Comparison of ENCODE assay signal across 19 cellular contexts in the genomic region with DNA sequence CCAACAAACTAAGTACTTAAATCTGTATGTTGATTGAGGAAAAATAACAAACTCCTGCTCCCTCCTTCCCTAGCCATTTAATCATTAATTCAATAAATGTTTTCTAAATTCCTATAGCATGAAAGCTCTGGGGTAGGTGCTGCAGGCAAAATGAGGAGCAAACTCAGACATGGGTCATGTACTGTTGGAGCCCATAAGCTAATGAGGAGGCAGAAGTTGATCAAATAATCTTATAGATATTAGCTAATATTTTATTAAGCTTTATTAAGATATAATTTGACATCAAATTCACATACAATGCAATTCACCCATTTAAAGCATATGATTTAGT.
DNase-seq lines count a peak whose midpoint lies in the region; ATAC-seq and TF ChIP-seq lines count a peak whose summit lies in the region.
"Had no signal": no experiment of that assay in that cellular context is flagged by ENCODE, and none has a peak within 500 bp of the region (broad histone marks: within the 10 kb centered on the region; RNA-seq: fewer than 3 reads in every experiment).

No MANE protein-coding gene starts in this region.

- peaks cover 15% of the 10 kb centered on the region for H3K9me3 Mint-ChIP-seq in nephron
- H3K9me3 Mint-ChIP-seq: activated naive CD4-positive, alpha-beta T cell treated with anti-CD3 and anti-CD28 coated beads, Interleukin-2, amount 50 U/mL, for 24 hours had no signal

- peaks cover 7% of the 10 kb centered on the region for H3K4me1 Mint-ChIP-seq in nephron

- H3K27ac ChIP-seq in left ventricle myocardium inferior (replicated peaks), result peak overlapping the region; percentile 56
- peak overlapping the region; percentile 52 to 62 for H3K27ac ChIP-seq in coronary artery
- peak overlapping the region; percentile 2 to 74 (median 72) for H3K27ac ChIP-seq in upper lobe of left lung
- H3K27ac ChIP-seq: BLaER1, neural progenitor cell had no signal

- H3K27ac Mint-ChIP-seq in nephron, result peak overlapping the region; percentile 33 to 88 (median 70)
- H3K27ac Mint-ChIP-seq: neural progenitor cell had no signal

- H3K4me1 ChIP-seq in left ventricle myocardium inferior (peaks cover 28% of the 10 kb centered on the region), upper lobe of left lung (peaks cover 0 to 8% (median 3%) of the 10 kb centered on the region in 4 donors), BE2C (peaks cover 3% of the 10 kb centered on the region)
- H3K4me1 ChIP-seq: BLaER1, neural progenitor cell had no signal

- H3K36me3 ChIP-seq in left ventricle myocardium inferior, result no peaks in the 10 kb centered on the region
- no peaks in the 10 kb centered on the region for H3K36me3 ChIP-seq in upper lobe of left lung
- no peaks in the 10 kb centered on the region for H3K36me3 ChIP-seq in BE2C
- H3K36me3 ChIP-seq: neural progenitor cell had no signal

- no peak overlapping the region for H3K4me3 Mint-ChIP-seq in nephron
- H3K4me3 Mint-ChIP-seq: activated CD8-positive, alpha-beta T cell treated with anti-CD3 and anti-CD28 coated beads, Interleukin-2, amount 10 ng/mL, durations not matched to agents 7 days and 5 days; activated naive CD4-positive, alpha-beta T cell treated with anti-CD3 and anti-CD28 coated beads, Interleukin-2, amount 50 U/mL, for 24 hours; activated T-cell treated with anti-CD3 and anti-CD28 coated beads, Interleukin-2, amount 50 U/mL, for 4 hours; neural progenitor cell; WTC11 had no signal

- intact Hi-C loops in left ventricle myocardium inferior (cut with micrococcal nuclease) (no loop called here), Right ventricle myocardium inferior (cut with DNase I) (no loop called here)

- TF ChIP-seq POLR2A in upper lobe of left lung (IDR thresholded peaks at IDR 0.05), result no peak

- no peak for TF ChIP-seq CTCF in left ventricle myocardium inferior (IDR thresholded peaks at IDR 0.05; ENCODE audit: borderline replicate concordance)
- TF ChIP-seq CTCF in coronary artery (IDR thresholded peaks at IDR 0.05), result no peak
- no peak for TF ChIP-seq CTCF in nephron (IDR thresholded peaks at IDR 0.05; ENCODE audit: unreplicated experiment in 3 of 3)
- no peak for TF ChIP-seq CTCF in upper lobe of left lung (IDR thresholded peaks at IDR 0.05)
- TF ChIP-seq CTCF in BE2C (IDR thresholded peaks at IDR 0.05; ENCODE audit: low read depth, low read length), result no peak

- no peaks in the 10 kb centered on the region for H3K27me3 Mint-ChIP-seq in nephron (ENCODE audit: low read depth)
- H3K27me3 Mint-ChIP-seq: activated naive CD4-positive, alpha-beta T cell treated with anti-CD3 and anti-CD28 coated beads, Interleukin-2, amount 50 U/mL, for 24 hours had no signal

- H3K4me3 ChIP-seq in left ventricle myocardium inferior (no peak overlapping the region), coronary artery (no peak overlapping the region), upper lobe of left lung (no peak overlapping the region), BE2C (ENCODE audit: low read depth, low read length) (no peak overlapping the region)
- H3K4me3 ChIP-seq: BLaER1, neural progenitor cell had no signal

- ATAC-seq in Right ventricle myocardium inferior (no peak), upper lobe of left lung (ENCODE audit: low FRiP score in 2 of 2) (no peak), HG02981 (IDR thresholded peaks at IDR 0.05; ENCODE audit: unreplicated experiment) (no peak)
- ATAC-seq: activated T-cell treated with anti-CD3 and anti-CD28 coated beads, Interleukin-2, amount 50 U/mL, for 4 hours; WTC11 had no signal

- DNase-seq in left ventricle myocardium inferior (no peak), Right ventricle myocardium inferior (ENCODE audit: missing footprints) (no peak), coronary artery (ENCODE audit: low spot score) (no peak), upper lobe of left lung (no peak), RKO (ENCODE audit: low spot score) (no peak), BE2C (no peak)
- DNase-seq: activated CD8-positive, alpha-beta T cell treated with anti-CD3 and anti-CD28 coated beads, Interleukin-2, amount 10 ng/mL, durations not matched to agents 7 days and 5 days; activated T-cell treated with anti-CD3 and anti-CD28 coated beads, Interleukin-2, amount 50 U/mL, for 4 hours; H7; NCI-H2107; right cardiac atrium; SK-N-SH; stimulated activated naive CD4-positive, alpha-beta T cell treated with Interleukin-2 at 50 U/mL for 16 hours had no signal

- H3K9me3 ChIP-seq in left ventricle myocardium inferior (replicated peaks), result peaks cover 9% of the 10 kb centered on the region
- H3K9me3 ChIP-seq in upper lobe of left lung, result no peaks in the 10 kb centered on the region
- H3K9me3 ChIP-seq in BE2C, result no peaks in the 10 kb centered on the region

- peaks cover 37% of the 10 kb centered on the region for H3K36me3 Mint-ChIP-seq in nephron (ENCODE audit: low read depth)

- TF ChIP-seq EP300 in upper lobe of left lung (IDR thresholded peaks at IDR 0.05), result no peak

- H3K27me3 ChIP-seq in left ventricle myocardium inferior (ENCODE audit: low read depth), result no peaks in the 10 kb centered on the region
- no peaks in the 10 kb centered on the region for H3K27me3 ChIP-seq in upper lobe of left lung
- no peaks in the 10 kb centered on the region for H3K27me3 ChIP-seq in BE2C
- H3K27me3 ChIP-seq: BLaER1, neural progenitor cell had no signal
